1 cellular context compared by ENCODE assay signal in genomic region chr20:57087705-57088104, GRCh38.
TF ChIP-seq lines count a peak whose summit lies in the region.

No MANE protein-coding gene starts in this region.

TF ChIP-seq in WTC11, 78 proteins besides CTCF, POLR2A, EP300 and RAD21:
- TF ChIP-seq PREB (CRISPR knock-in tag; IDR thresholded peaks at IDR 0.05; ENCODE audit: borderline replicate concordance) (no peak), GTF2I (CRISPR knock-in tag; conservative IDR thresholded peaks at IDR 0.05) (peak; percentile 51; the same call in 1 of the 2 replicates)
